ENCODE assay signal across 25 cellular contexts in the genomic region with DNA sequence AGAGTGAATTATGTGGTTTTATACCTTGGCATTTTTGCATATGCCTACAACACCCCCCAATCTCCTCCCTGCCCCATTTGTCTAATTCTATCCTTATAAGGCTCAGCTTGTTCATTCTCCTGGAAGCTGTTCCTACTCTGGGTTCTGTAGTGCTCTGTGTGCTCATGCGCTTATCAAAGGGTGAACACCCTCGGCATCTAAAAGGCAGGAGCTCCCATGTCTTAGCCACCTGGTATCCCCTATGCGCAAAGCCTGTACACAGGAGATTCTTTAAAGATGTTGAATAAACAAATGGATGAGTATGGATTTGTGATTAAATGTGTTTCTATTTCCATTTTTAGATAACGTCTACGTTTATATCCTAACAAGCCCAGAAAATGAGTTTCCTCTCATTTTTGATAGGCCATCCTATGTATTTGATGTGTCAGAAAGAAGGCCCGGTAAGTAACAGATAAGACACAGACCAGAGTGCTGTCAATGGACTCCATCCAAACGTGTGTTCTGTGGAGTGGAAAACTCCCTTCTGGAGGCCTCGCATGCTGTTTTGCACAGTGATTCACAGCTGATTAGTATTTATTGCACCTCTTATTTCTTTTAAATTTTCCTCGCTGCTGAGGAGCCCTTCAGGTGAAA. TPM values are rescaled to one million over a fixed set of nuclear protein-coding genes. Genes with fewer than 3 reads are reported as not detected.
A peak's percentile ranks its signal among the peaks of the same experiment; 100 is the strongest.
DNase-seq lines count a peak whose midpoint lies in the region; ATAC-seq, FAIRE-seq and TF ChIP-seq lines count a peak whose summit lies in the region.
"Had no signal": no experiment of that assay in that cellular context is flagged by ENCODE, and none has a peak within 500 bp of the region (broad histone marks: within the 10 kb centered on the region; RNA-seq: fewer than 3 reads in every experiment).

No MANE protein-coding gene starts in this region.

- in situ Hi-C loops in K562 (cut with MboI) = no loop called here

- no peak for TF ChIP-seq POLR2A in K562 (conservative IDR thresholded peaks at IDR 0.05)

- CTCF ChIA-PET in K562 (lab: Yijun Ruan, JAX; ENCODE audit: low intra/inter-chr PET ratio) = no interaction called here

- FAIRE-seq in K562 (lab: Jason Lieb, UNC) = peak; percentile 69
- FAIRE-seq: GM18507 had no signal

- no TSS peak for BruUV-seq in K562 (replicated peaks; lab: Mats Ljungman, UMichigan)

- no peaks in the 10 kb centered on the region for H3K36me3 ChIP-seq in K562 (ENCODE audit: control insufficient read depth, insufficient read depth, low read length)
- peaks cover 2 to 13% of the 10 kb centered on the region in 2 donors for H3K36me3 ChIP-seq in stomach smooth muscle (ENCODE audit: control insufficient read depth in 2 of 2, insufficient read depth in 2 of 2, low read length in 2 of 2)
- H3K36me3 ChIP-seq: ascending aorta, left ventricle myocardium inferior, right lobe of liver, SJSA1, tibial artery had no signal

- H3K27me3 ChIP-seq in K562 (ENCODE audit: control insufficient read depth in 2 of 2, insufficient read depth in 2 of 2, low read length in 2 of 2) (peaks cover 0 to 12% of the 10 kb centered on the region in 2 experiments; a peak in 1 of 5 replicates), stomach smooth muscle (ENCODE audit: control insufficient read depth in 1 of 2, insufficient read depth in 2 of 2, low read length in 2 of 2) (no peaks in the 10 kb centered on the region)
- H3K27me3 ChIP-seq: ascending aorta, foreskin keratinocyte, right lobe of liver, SJSA1, tibial artery had no signal

- ATAC-seq in K562 = peak; percentile 39
- ATAC-seq: activated naive CD4-positive, alpha-beta T cell treated with anti-CD3 and anti-CD28 coated beads, Interleukin-2, amount 50 U/mL, for 72 hours; foreskin keratinocyte; natural killer cell treated with Interleukin-12 subunit alpha and Interleukin-12 subunit beta and Interleukin-15 and Interleukin-18, amount 100 ng/mL, for 72 hours; right lobe of liver had no signal

- H3K9me3 ChIP-seq in K562 (replicated peaks; ENCODE audit: control insufficient read depth, insufficient read depth, low read depth, low read length) = no peaks in the 10 kb centered on the region
- H3K9me3 ChIP-seq in stomach smooth muscle (ENCODE audit: control insufficient read depth in 2 of 2, low read length in 2 of 2) = no peaks in the 10 kb centered on the region
- H3K9me3 ChIP-seq: ascending aorta, left ventricle myocardium inferior, right lobe of liver, SJSA1, tibial artery had no signal

- peak overlapping the region; percentile 4; the same call in 1 of the 2 replicates for H3K4me2 ChIP-seq in K562 (ENCODE audit: insufficient read depth, low read length)

- H3K9ac ChIP-seq in K562 (ENCODE audit: insufficient read depth in 1 of 2, low read depth in 2 of 2, low read length in 2 of 2) (no peak overlapping the region), stomach smooth muscle (ENCODE audit: low read length in 2 of 2) (peak overlapping the region; percentile 1 to 3)
- H3K9ac ChIP-seq: GM23248, parathyroid adenoma had no signal

- peak; percentile 17; the same call in 1 of the 2 replicates for TF ChIP-seq EP300 in K562 (IDR thresholded peaks at IDR 0.05; ENCODE audit: low read length)

- POLR2A ChIA-PET in K562 (lab: Yijun Ruan, JAX) = interaction anchor here (0.5 to 2.6 kb wide), 4 partner anchors 8 to 490 kb away, joined by 3 to 9 read pairs (median 4); no protein-coding TSS in a partner anchor

- intact Hi-C loops in K562 (cut with micrococcal nuclease) = loop anchor here (10.0 kb wide), 1 partner anchor 361 kb away; no protein-coding TSS in a partner anchor

- DNase-seq in NCI-H1694 treated with DMSO at 0.1 percent for 48 hours (lab: John Stamatoyannopoulos, UW) (peak; percentile 97), K562 (ENCODE audit: extremely low read depth in 1 of 4, low spot score in 3 of 4) (peak; percentile 67 to 75 (median 71)), kidney tubule cell (ENCODE audit: low spot score) (peak; percentile 4), foreskin melanocyte (no peak), epidermal melanocyte (ENCODE audit: insufficient read length, low spot score) (no peak), T-helper 9 cell (no peak)
- DNase-seq: activated CD4-positive, alpha-beta T cell treated with anti-CD3 and anti-CD28 coated beads, Interleukin-2, amount 10 ng/mL, durations not matched to agents 24 days and 14 days; CD4-positive, alpha-beta T cell; DMS53; foreskin keratinocyte; GM23248; hippocampal formation; immature natural killer cell; left ventricle myocardium inferior; NCI-H510A treated with DMSO at 0.1 percent for 48 hours; right lobe of liver; tibial artery had no signal

- 0 out of 2 replicates have a peak overlapping the region, but pooled peaks have one; percentile 6 for H2AFZ ChIP-seq in K562 (ENCODE audit: low read depth, low read length)
- H2AFZ ChIP-seq: GM23248, parathyroid adenoma had no signal

- 8% methylated on average over 9 of the region's 9 CpGs for WGBS in K562 (ENCODE audit: insufficient coverage, low coverage, missing lambda C conversion rate)

- H3K4me1 ChIP-seq in K562 (replicated peaks in 1 of 2; ENCODE audit: control insufficient read depth in 2 of 2, insufficient read depth in 2 of 2, low read length in 2 of 2) (peaks cover 12 to 45% of the 10 kb centered on the region in 2 experiments), stomach smooth muscle (ENCODE audit: control insufficient read depth, insufficient read depth, low read length) (peaks cover 32% of the 10 kb centered on the region)
- H3K4me1 ChIP-seq: ascending aorta, foreskin keratinocyte, parathyroid adenoma, right lobe of liver had no signal

- no peaks in the 10 kb centered on the region for H3K79me2 ChIP-seq in K562 (ENCODE audit: control insufficient read depth, insufficient read depth, low read length)
- H3K79me2 ChIP-seq: parathyroid adenoma had no signal

- H3K27ac ChIP-seq in K562 (ENCODE audit: extremely low read depth, low read depth, low read length) (no peak overlapping the region), stomach smooth muscle (ENCODE audit: low read length) (peak overlapping the region; percentile 49)
- H3K27ac ChIP-seq: ascending aorta, epithelial cell of prostate, foreskin keratinocyte, GM23248, left ventricle myocardium inferior, parathyroid adenoma, right lobe of liver, SJSA1, tibial artery had no signal

- no peak for TF ChIP-seq CTCF in K562 (IDR thresholded peaks at IDR 0.05 in 2 of 3, conservative IDR thresholded peaks at IDR 0.05 in 1 of 3; ENCODE audit: insufficient read depth in 2 of 3, low read depth in 1 of 3, low read length in 3 of 3)

- TF ChIP-seq RAD21 in K562 (CRISPR knock-in tag; conservative IDR thresholded peaks at IDR 0.05 in 1 of 2, IDR thresholded peaks at IDR 0.05 in 1 of 2) = no peak

- no peak overlapping the region for H3K4me3 ChIP-seq in K562
- no peak overlapping the region for H3K4me3 ChIP-seq in stomach smooth muscle (ENCODE audit: low read length in 2 of 2)
- H3K4me3 ChIP-seq: ascending aorta, GM23248, left ventricle myocardium inferior, right lobe of liver, SJSA1, tibial artery had no signal

- H4K20me1 ChIP-seq in K562 (replicated peaks; ENCODE audit: control insufficient read depth, insufficient read depth, low read length) = no peaks in the 10 kb centered on the region

- H3K9me1 ChIP-seq in K562 (ENCODE audit: control insufficient read depth, insufficient read depth, low read length) = no peaks in the 10 kb centered on the region

TF ChIP-seq in K562, 482 proteins besides CTCF, POLR2A, EP300 and RAD21 (continues in another document):
- TF ChIP-seq MEIS2 (IDR thresholded peaks at IDR 0.05; ENCODE audit: partially characterized antibody) = peak; percentile 49
- 0 out of 2 replicates have a peak, but pooled peaks have one; percentile 48 for TF ChIP-seq PML (IDR thresholded peaks at IDR 0.05; ENCODE audit: low read length)
- TF ChIP-seq TRIM24 (IDR thresholded peaks at IDR 0.05) = peak in 1 of 2 experiments; percentile 28; a peak in 1 of 4 replicates
- TF ChIP-seq CBX3 (IDR thresholded peaks at IDR 0.05; ENCODE audit: borderline replicate concordance in 1 of 2, low read length in 2 of 2) = peak in 1 of 2 experiments; percentile 33; a peak in 1 of 3 replicates
- TF ChIP-seq PKNOX1 (IDR thresholded peaks at IDR 0.05) = peak; percentile 47; the same call in 1 of the 2 replicates
- no peak for TF ChIP-seq ZNF165 (CRISPR knock-in tag; IDR thresholded peaks at IDR 0.05; ENCODE audit: borderline replicate concordance)
- TF ChIP-seq ZFP1 (CRISPR knock-in tag; IDR thresholded peaks at IDR 0.05) = no peak
- TF ChIP-seq RUNX1 (IDR thresholded peaks at IDR 0.05; ENCODE audit: low read depth) = no peak
- peak; percentile 57 for TF ChIP-seq TCF3 (CRISPR knock-in tag; IDR thresholded peaks at IDR 0.05)
- TF ChIP-seq C11orf30 (IDR thresholded peaks at IDR 0.05; ENCODE audit: low read depth) = no peak

RNA-seq across cellular contexts. Expression of gene CDHR3, which starts 52.6 kb away (rescaled TPM):
- 0.56 and 1.1 TPM in 2 replicates for total RNA-seq in K562 (2011; cell fraction: chromatin; rRNA removed; ENCODE audit: low replicate concordance)
- 0.50 and 0.79 TPM in 2 replicates for total RNA-seq in K562 (2011; cell fraction: nucleolus; rRNA removed)
- 1.3 and 2.3 TPM in 2 replicates for total RNA-seq in K562 (2011; cell fraction: nucleoplasm; rRNA removed)
- total RNA-seq in K562 (2014; rRNA removed) (0.09 and 0.37 TPM in 2 replicates), K562 (2014; rRNA removed; fragmentation: Illumina TruSeq; extraction: Trizol) (0.26 and 0.36 TPM in 2 replicates), K562 (2015; rRNA removed; fragmentation: Illumina TruSeq; extraction: Trizol) (0.11 TPM in 1 of 2 replicates, not detected in the other), K562 (2021) (0.34 and 0.66 TPM in 2 replicates)
- polyA plus RNA-seq in K562 (2011; rRNA removed) (0.15 and 0.33 TPM in 2 replicates), K562 (2014; fragmentation: Illumina TruSeq; extraction: Trizol) (0.10 and 0.18 TPM in 2 replicates), K562 (2014; fragmentation: Nextera tagmentation; extraction: Ambion mirVana) (under 1 TPM in 1 of 2 experiments, not detected in 1; 0.03 TPM), K562 (2014; rRNA removed) (0.19 and 0.30 TPM in 2 replicates)
- polyA plus RNA-seq in K562 (2011; cell fraction: cytosol; rRNA removed) = 0.09 and 0.18 TPM in 2 replicates
- polyA plus RNA-seq in K562 (2011; cell fraction: nucleus; rRNA removed) = 0.62 and 0.70 TPM in 2 replicates
- 0.28 and 0.44 TPM in 2 replicates for polyA plus RNA-seq in K562 (2012)
- 0.36 TPM in 1 of 2 replicates, not detected in the other for polyA minus RNA-seq in K562 (2011; rRNA and poly(A)+ RNA removed)
- not detected in 2 replicates for polyA minus RNA-seq in K562 (2011; cell fraction: cytosol; rRNA and poly(A)+ RNA removed)
- 0.54 and 0.67 TPM in 2 replicates for polyA minus RNA-seq in K562 (2011; cell fraction: nucleus; rRNA and poly(A)+ RNA removed)
- total RNA-seq: natural killer cell treated with Interleukin-12 subunit alpha and Interleukin-12 subunit beta and Interleukin-15 and Interleukin-18, amount 100 ng/mL, for 72 hours had no signal

Comparison
In these comparisons a context has a peak if more than half of its experiments do, and no peak if none do; other contexts are left out.
1. DNase-seq: peak in NCI-H1694 treated with DMSO at 0.1 percent for 48 hours (single experiment), K562 (4 of 4) and kidney tubule cell (single experiment); none in foreskin melanocyte (single experiment), epidermal melanocyte (single experiment) and T-helper 9 cell (single experiment).
2. H3K9ac ChIP-seq: peak in stomach smooth muscle (2 of 2); none in K562 (0 of 2).